Comparison of ENCODE assay signal across 26 cellular contexts in the genomic region with DNA sequence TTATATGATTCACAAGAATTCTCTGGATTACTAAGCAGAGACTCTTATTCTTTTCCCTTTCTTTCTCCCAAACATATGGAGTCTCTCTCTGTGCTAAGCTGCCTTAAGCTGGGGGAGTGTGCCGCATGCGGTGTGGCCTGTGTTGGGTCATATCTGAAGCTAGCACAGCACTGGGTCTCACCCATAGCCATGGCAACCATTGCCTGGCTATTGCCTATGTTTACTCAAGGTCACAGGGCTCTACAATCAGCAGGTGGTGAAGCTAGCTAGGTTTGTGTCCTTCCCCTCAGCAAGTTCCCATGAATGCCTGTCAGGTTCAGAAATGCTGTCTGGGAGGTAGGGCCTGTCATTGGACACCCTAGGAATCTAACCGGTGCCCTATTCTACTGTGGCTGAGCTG.
"Had no signal": no experiment of that assay in that cellular context is flagged by ENCODE, and none has a peak within 500 bp of the region (broad histone marks: within the 10 kb centered on the region; RNA-seq: fewer than 3 reads in every experiment).

No MANE protein-coding gene starts in this region.

- H3K27ac Mint-ChIP-seq: mesothelial cell of epicardium; naive B cell; natural killer cell; nephron progenitor cell; neural progenitor cell; progenitor cell of endocrine pancreas; stimulated activated naive B cell treated with anti-CD40 and anti-IgM and Interleukin-4, amounts not matched to agents 10 μg/mL and 1 μg/mL and 100 μg/mL, for 72 hours had no signal

- H3K27ac ChIP-seq: left ventricle myocardium inferior, neural progenitor cell, neutrophil, right atrium auricular region, right lobe of liver, stomach, testis, thyroid gland, transverse colon, uterus had no signal

- H3K27me3 ChIP-seq: neural progenitor cell, neutrophil, right atrium auricular region, right lobe of liver, stomach, testis, thyroid gland, transverse colon, uterus had no signal

- H3K9me3 ChIP-seq: neutrophil, right atrium auricular region, right lobe of liver, testis, thyroid gland, transverse colon, uterus had no signal

- H3K4me1 Mint-ChIP-seq: mesothelial cell of epicardium, naive B cell, natural killer cell had no signal

- H3K4me3 Mint-ChIP-seq: mesothelial cell of epicardium; naive B cell; natural killer cell; nephron progenitor cell; neural progenitor cell; stimulated activated naive B cell treated with anti-CD40 and anti-IgM and Interleukin-4, amounts not matched to agents 10 μg/mL and 1 μg/mL and 100 μg/mL, for 72 hours had no signal

- H3K36me3 ChIP-seq: left ventricle myocardium inferior, neural progenitor cell, neutrophil, right atrium auricular region, right lobe of liver, stomach, thyroid gland, transverse colon, uterus had no signal

- DNase-seq: islet precursor cell; left ventricle myocardium inferior; mesendoderm; naive B cell; natural killer cell; nephron progenitor cell; occipital lobe; right lobe of liver; stimulated activated CD4-positive, alpha-beta T cell treated with anti-CD3 and anti-CD28 coated beads, Interleukin-1b, Interleukin-23, amount 100 ng/mL, for 48 hours; stimulated activated CD4-positive, alpha-beta T cell treated with anti-CD3 and anti-CD28 coated beads, Interleukin-2, amount 100 ng/mL, for 48 hours; stimulated activated CD4-positive, alpha-beta T cell treated with anti-CD3 and anti-CD28 coated beads, Interleukin-4, amount 100 ng/mL, for 4 hours; stimulated activated CD8-positive, alpha-beta memory T cell treated with anti-CD3 and anti-CD28 coated beads, Interleukin-4, amount 100 ng/mL, for 48 hours; stimulated activated naive B cell treated with anti-CD40 and anti-IgM and Interleukin-4, amounts not matched to agents 10 μg/mL and 1 μg/mL and 100 μg/mL, for 72 hours; stimulated activated naive CD8-positive, alpha-beta T cell treated with anti-CD3 and anti-CD28 coated beads, Interleukin-15, Interleukin-2, amounts not matched to agents 100 U/mL and 50 U/mL, for 24 hours; stomach; testis; thyroid gland; transverse colon; uterus had no signal

- H3K36me3 Mint-ChIP-seq: mesothelial cell of epicardium; naive B cell; neural progenitor cell; stimulated activated naive B cell treated with anti-CD40 and anti-IgM and Interleukin-4, amounts not matched to agents 10 μg/mL and 1 μg/mL and 100 μg/mL, for 72 hours had no signal

- ATAC-seq: natural killer cell; right lobe of liver; stimulated activated naive B cell treated with anti-CD40 and anti-IgM and Interleukin-4, amounts not matched to agents 10 μg/mL and 1 μg/mL and 100 μg/mL, for 72 hours; stimulated activated naive CD8-positive, alpha-beta T cell treated with anti-CD3 and anti-CD28 coated beads, Interleukin-15, Interleukin-2, amounts not matched to agents 100 U/mL and 50 U/mL, for 24 hours had no signal

- H3K4me3 ChIP-seq: left ventricle myocardium inferior, lung, neural progenitor cell, right atrium auricular region, right lobe of liver, smooth muscle cell, stomach, testis, thyroid gland, transverse colon, uterus had no signal
